Comparison of ENCODE assay signal across 1 cellular context in the genomic region with DNA sequence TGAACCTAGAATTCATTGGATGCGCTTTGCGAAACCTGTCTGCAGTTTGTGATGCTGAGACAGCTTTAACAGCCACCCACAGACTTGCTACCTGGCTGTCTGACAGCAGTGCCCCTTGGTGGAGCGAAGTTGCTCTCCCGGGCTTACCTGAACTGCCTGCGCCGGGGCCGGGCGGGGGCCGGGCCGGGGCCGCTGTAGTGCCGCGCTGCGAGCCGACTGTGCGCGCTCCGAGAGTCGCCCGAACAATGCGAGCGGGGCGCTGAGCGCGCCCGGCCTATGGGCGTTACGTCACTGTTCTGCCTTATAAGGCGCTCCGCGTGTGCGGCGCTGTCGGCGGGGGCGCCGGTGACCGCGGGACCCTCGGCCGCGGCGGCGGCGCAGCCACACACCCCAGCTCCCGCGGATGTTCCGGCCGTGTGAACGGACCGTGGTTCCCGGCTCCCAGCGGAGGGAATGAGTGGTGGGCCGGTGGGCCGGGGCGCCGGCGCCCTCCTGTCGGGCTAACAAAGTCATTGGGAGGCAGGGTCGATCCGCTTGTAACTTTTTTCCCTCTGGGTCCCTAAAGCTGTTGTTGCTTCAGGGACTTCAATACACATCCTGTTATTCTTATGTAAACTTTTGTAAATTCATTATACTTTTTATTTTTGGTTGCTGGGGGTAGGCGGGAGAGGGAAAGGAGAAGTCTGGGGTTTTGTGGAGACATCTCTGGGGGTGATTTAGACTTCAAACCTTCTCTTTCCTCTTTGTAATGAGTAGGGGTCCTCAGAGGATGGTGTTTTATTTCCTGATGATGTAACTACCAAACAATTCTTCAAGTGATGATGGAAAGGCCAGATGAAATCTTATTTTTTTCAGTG.
A peak's percentile ranks its signal among the peaks of the same experiment; 100 is the strongest.
TF ChIP-seq lines count a peak whose summit lies in the region.

No MANE protein-coding gene starts in this region.

TF ChIP-seq in HepG2, 621 proteins besides CTCF, POLR2A, EP300 and RAD21 (continued from another document and continues in another):
- TF ChIP-seq NR0B2 (CRISPR knock-in tag; IDR thresholded peaks at IDR 0.05) = peak; percentile 91
- 0 out of 2 replicates have a peak, but pooled peaks have one; percentile 31 for TF ChIP-seq BRCA1 (CRISPR knock-in tag; IDR thresholded peaks at IDR 0.05)
- TF ChIP-seq ZNF430 (CRISPR knock-in tag; IDR thresholded peaks at IDR 0.05) = peak; percentile 68; the same call in 1 of the 2 replicates
- peak; percentile 87 for TF ChIP-seq ZNF331 (CRISPR knock-in tag; IDR thresholded peaks at IDR 0.05)
- TF ChIP-seq NR2F1 (CRISPR knock-in tag; IDR thresholded peaks at IDR 0.05) = no peak
- TF ChIP-seq PHF20 (CRISPR knock-in tag; IDR thresholded peaks at IDR 0.05) = no peak
- no peak for TF ChIP-seq ZNF143 (CRISPR knock-in tag; IDR thresholded peaks at IDR 0.05)
- no peak for TF ChIP-seq NFRKB (IDR thresholded peaks at IDR 0.05)
- TF ChIP-seq MED1 (CRISPR knock-in tag; IDR thresholded peaks at IDR 0.05) = peak; percentile 96
- TF ChIP-seq USF2 (IDR thresholded peaks at IDR 0.05; ENCODE audit: low read depth, low read length) = no peak
- TF ChIP-seq USF2 (CRISPR knock-in tag; IDR thresholded peaks at IDR 0.05; ENCODE audit: borderline replicate concordance) = peak; percentile 90; the same call in 1 of the 2 replicates
- TF ChIP-seq ZNF709 (CRISPR knock-in tag; IDR thresholded peaks at IDR 0.05) = no peak
- peak; percentile 50 for TF ChIP-seq CEBPG (CRISPR knock-in tag; IDR thresholded peaks at IDR 0.05)
- peak; percentile 92 for TF ChIP-seq ZSCAN21 (CRISPR knock-in tag; IDR thresholded peaks at IDR 0.05; ENCODE audit: borderline replicate concordance)
- TF ChIP-seq ZNF446 (CRISPR knock-in tag; IDR thresholded peaks at IDR 0.05) = peak; percentile 29; the same call in 1 of the 2 replicates
- TF ChIP-seq ZMYM4 (CRISPR knock-in tag; IDR thresholded peaks at IDR 0.05) = peak; percentile 98
- TF ChIP-seq, protein P1, sequence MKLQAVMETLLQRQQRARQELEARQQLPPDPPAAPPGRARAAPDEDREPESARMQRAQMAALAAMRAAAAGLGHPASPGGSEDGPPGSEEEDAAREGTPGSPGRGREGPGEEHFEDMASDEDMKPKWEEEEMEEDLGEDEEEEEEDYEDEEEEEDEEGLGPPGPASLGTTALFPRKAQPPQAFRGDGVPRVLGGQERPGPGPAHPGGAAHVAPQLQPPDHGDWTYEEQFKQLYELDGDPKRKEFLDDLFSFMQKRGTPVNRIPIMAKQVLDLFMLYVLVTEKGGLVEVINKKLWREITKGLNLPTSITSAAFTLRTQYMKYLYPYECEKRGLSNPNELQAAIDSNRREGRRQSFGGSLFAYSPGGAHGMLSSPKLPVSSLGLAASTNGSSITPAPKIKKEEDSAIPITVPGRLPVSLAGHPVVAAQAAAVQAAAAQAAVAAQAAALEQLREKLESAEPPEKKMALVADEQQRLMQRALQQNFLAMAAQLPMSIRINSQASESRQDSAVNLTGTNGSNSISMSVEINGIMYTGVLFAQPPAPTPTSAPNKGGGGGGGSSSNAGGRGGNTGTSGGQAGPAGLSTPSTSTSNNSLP (IDR thresholded peaks at IDR 0.05; ENCODE audit: low read depth, low read length) = 0 out of 2 replicates have a peak, but pooled peaks have one; percentile 13
- peak; percentile 72; the same call in 1 of the 2 replicates for TF ChIP-seq BRD4 (CRISPR knock-in tag; IDR thresholded peaks at IDR 0.05)
- TF ChIP-seq, protein P2, sequence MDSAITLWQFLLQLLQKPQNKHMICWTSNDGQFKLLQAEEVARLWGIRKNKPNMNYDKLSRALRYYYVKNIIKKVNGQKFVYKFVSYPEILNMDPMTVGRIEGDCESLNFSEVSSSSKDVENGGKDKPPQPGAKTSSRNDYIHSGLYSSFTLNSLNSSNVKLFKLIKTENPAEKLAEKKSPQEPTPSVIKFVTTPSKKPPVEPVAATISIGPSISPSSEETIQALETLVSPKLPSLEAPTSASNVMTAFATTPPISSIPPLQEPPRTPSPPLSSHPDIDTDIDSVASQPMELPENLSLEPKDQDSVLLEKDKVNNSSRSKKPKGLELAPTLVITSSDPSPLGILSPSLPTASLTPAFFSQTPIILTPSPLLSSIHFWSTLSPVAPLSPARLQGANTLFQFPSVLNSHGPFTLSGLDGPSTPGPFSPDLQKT (CRISPR knock-in tag; IDR thresholded peaks at IDR 0.05; ENCODE audit: borderline replicate concordance) = no peak
- no peak for TF ChIP-seq LCORL (IDR thresholded peaks at IDR 0.05)
- 0 out of 2 replicates have a peak, but pooled peaks have one; percentile 53 for TF ChIP-seq LCORL (CRISPR knock-in tag; IDR thresholded peaks at IDR 0.05)
- 0 out of 2 replicates have a peak, but pooled peaks have one; percentile 38 for TF ChIP-seq TFE3 (CRISPR knock-in tag; IDR thresholded peaks at IDR 0.05)
- TF ChIP-seq ZNF30 (CRISPR knock-in tag; IDR thresholded peaks at IDR 0.05) = no peak
- TF ChIP-seq MTF2 (CRISPR knock-in tag; IDR thresholded peaks at IDR 0.05; ENCODE audit: borderline replicate concordance) = no peak
- peak; percentile 85; the same call in 1 of the 2 replicates for TF ChIP-seq ZNF570 (CRISPR knock-in tag; IDR thresholded peaks at IDR 0.05; ENCODE audit: borderline replicate concordance)
- TF ChIP-seq ZNF550 (CRISPR knock-in tag; IDR thresholded peaks at IDR 0.05; ENCODE audit: borderline replicate concordance) = 0 out of 2 replicates have a peak, but pooled peaks have one; percentile 34
- TF ChIP-seq ZNF674 (CRISPR knock-in tag; IDR thresholded peaks at IDR 0.05; ENCODE audit: low read depth) = 0 out of 2 replicates have a peak, but pooled peaks have one; percentile 85
- TF ChIP-seq NR2C2 (CRISPR knock-in tag; IDR thresholded peaks at IDR 0.05; ENCODE audit: borderline replicate concordance) = 0 out of 2 replicates have a peak, but pooled peaks have one; percentile 25
- no peak for TF ChIP-seq HDAC6 (IDR thresholded peaks at IDR 0.05; ENCODE audit: low read depth, low read length)
- TF ChIP-seq ZNF773 (CRISPR knock-in tag; IDR thresholded peaks at IDR 0.05; ENCODE audit: borderline replicate concordance) = peak; percentile 79; the same call in 1 of the 2 replicates
- TF ChIP-seq KLF9 (CRISPR knock-in tag; IDR thresholded peaks at IDR 0.05; ENCODE audit: low read depth) = no peak
- TF ChIP-seq POGK (CRISPR knock-in tag; conservative IDR thresholded peaks at IDR 0.05) = peak; percentile 95
- TF ChIP-seq, protein P3, sequence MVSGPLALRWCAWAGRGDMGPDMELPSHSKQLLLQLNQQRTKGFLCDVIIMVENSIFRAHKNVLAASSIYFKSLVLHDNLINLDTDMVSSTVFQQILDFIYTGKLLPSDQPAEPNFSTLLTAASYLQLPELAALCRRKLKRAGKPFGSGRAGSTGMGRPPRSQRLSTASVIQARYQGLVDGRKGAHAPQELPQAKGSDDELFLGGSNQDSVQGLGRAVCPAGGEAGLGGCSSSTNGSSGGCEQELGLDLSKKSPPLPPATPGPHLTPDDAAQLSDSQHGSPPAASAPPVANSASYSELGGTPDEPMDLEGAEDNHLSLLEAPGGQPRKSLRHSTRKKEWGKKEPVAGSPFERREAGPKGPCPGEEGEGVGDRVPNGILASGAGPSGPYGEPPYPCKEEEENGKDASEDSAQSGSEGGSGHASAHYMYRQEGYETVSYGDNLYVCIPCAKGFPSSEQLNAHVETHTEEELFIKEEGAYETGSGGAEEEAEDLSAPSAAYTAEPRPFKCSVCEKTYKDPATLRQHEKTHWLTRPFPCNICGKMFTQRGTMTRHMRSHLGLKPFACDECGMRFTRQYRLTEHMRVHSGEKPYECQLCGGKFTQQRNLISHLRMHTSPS (CRISPR knock-in tag; IDR thresholded peaks at IDR 0.05; ENCODE audit: low read depth) = no peak
- TF ChIP-seq E2F2 (CRISPR knock-in tag; IDR thresholded peaks at IDR 0.05; ENCODE audit: borderline replicate concordance) = peak; percentile 95
- peak; percentile 79; the same call in 1 of the 2 replicates for TF ChIP-seq ZNF225 (CRISPR knock-in tag; IDR thresholded peaks at IDR 0.05)
- TF ChIP-seq NR1H2 (CRISPR knock-in tag; IDR thresholded peaks at IDR 0.05; ENCODE audit: borderline replicate concordance, low read depth) = no peak
- TF ChIP-seq, protein P4, sequence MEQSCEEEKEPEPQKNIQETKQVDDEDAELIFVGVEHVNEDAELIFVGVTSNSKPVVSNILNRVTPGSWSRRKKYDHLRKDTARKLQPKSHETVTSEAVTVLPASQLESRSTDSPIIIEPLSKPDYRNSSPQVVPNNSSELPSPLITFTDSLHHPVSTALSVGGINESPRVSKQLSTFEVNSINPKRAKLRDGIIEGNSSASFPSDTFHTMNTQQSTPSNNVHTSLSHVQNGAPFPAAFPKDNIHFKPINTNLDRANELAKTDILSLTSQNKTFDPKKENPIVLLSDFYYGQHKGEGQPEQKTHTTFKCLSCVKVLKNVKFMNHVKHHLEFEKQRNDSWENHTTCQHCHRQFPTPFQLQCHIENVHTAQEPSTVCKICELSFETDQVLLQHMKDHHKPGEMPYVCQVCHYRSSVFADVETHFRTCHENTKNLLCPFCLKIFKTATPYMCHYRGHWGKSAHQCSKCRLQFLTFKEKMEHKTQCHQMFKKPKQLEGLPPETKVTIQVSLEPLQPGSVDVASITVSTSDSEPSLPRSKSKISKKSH (CRISPR knock-in tag; IDR thresholded peaks at IDR 0.05; ENCODE audit: borderline replicate concordance) = no peak
- TF ChIP-seq, protein P5, sequence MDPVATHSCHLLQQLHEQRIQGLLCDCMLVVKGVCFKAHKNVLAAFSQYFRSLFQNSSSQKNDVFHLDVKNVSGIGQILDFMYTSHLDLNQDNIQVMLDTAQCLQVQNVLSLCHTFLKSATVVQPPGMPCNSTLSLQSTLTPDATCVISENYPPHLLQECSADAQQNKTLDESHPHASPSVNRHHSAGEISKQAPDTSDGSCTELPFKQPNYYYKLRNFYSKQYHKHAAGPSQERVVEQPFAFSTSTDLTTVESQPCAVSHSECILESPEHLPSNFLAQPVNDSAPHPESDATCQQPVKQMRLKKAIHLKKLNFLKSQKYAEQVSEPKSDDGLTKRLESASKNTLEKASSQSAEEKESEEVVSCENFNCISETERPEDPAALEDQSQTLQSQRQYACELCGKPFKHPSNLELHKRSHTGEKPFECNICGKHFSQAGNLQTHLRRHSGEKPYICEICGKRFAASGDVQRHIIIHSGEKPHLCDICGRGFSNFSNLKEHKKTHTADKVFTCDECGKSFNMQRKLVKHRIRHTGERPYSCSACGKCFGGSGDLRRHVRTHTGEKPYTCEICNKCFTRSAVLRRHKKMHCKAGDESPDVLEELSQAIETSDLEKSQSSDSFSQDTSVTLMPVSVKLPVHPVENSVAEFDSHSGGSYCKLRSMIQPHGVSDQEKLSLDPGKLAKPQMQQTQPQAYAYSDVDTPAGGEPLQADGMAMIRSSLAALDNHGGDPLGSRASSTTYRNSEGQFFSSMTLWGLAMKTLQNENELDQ (CRISPR knock-in tag; IDR thresholded peaks at IDR 0.05; ENCODE audit: borderline replicate concordance) = no peak
- TF ChIP-seq ZNF431 (CRISPR knock-in tag; IDR thresholded peaks at IDR 0.05; ENCODE audit: borderline replicate concordance, low read depth) = peak; percentile 82
- peak in 1 of 2 experiments; percentile 68; a peak in 1 of 4 replicates for TF ChIP-seq KLF16 (CRISPR knock-in tag; IDR thresholded peaks at IDR 0.05)
- TF ChIP-seq POLR2G (IDR thresholded peaks at IDR 0.05; ENCODE audit: low read depth, low read length) = peak; percentile 95
- peak; percentile 88 for TF ChIP-seq RFXAP (CRISPR knock-in tag; IDR thresholded peaks at IDR 0.05; ENCODE audit: borderline replicate concordance)
- no peak for TF ChIP-seq ZNF737 (CRISPR knock-in tag; IDR thresholded peaks at IDR 0.05; ENCODE audit: borderline replicate concordance)
